13 cellular contexts compared by ENCODE assay signal in the genomic region with DNA sequence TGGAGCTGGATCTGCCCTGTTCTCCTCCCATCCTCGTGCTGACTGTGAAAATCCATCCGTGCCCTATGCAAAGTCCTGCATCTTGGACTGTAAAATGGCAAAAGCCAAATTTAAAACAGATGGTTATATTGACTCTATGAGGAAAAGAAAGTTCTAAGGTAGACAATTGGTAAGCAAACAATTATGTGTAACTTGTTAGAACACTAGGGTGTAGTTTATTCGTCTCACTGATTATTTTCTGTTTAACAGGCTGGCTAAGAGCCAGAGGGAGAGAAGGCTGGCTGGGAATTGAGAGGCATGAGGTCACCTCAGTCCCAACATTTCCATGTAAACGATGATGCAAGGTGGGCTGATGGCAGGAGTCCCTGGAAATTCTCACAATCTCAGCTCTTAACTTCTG. TPM values are rescaled to one million over a fixed set of nuclear protein-coding genes. Genes with fewer than 3 reads are reported as not detected.
DNase-seq lines count a peak whose midpoint lies in the region; ATAC-seq, FAIRE-seq and TF ChIP-seq lines count a peak whose summit lies in the region.
"Not testable (repeated sequence)": the region's sequence is repeated elsewhere in the genome, so short reads cannot be mapped to it uniquely, and the experiment has no call there.
"Had no signal": no experiment of that assay in that cellular context is flagged by ENCODE, and none has a peak within 500 bp of the region (broad histone marks: within the 10 kb centered on the region; RNA-seq: fewer than 3 reads in every experiment).

No MANE protein-coding gene starts in this region.

- intact Hi-C loops in HepG2 (cut with micrococcal nuclease; ENCODE audit: unreplicated experiment), result not testable (repeated sequence)

- not testable (repeated sequence) for TF ChIP-seq POLR2A in HepG2 (IDR thresholded peaks at IDR 0.05; ENCODE audit: insufficient read depth in 1 of 2, low read depth in 2 of 2, low read length in 2 of 2)

- not testable (repeated sequence) for H3K4me3 ChIP-seq in duodenal mucosa (ENCODE audit: low read depth in 1 of 2, low read length in 2 of 2); HepG2 (replicated peaks in 1 of 3; ENCODE audit: insufficient read depth in 1 of 3, low read depth in 2 of 3, low read length in 3 of 3)

- peaks cover 42% of the 10 kb centered on the region for H3K4me1 Mint-ChIP-seq in nephron

- H3K4me1 ChIP-seq in duodenal mucosa (ENCODE audit: control insufficient read depth in 1 of 2, insufficient read depth in 2 of 2, low read length in 2 of 2), result peaks cover 19 to 29% of the 10 kb centered on the region in 2 donors
- not testable (repeated sequence) for H3K4me1 ChIP-seq in HepG2 (ENCODE audit: insufficient read depth, low read length)

- not testable (repeated sequence) for H2AFZ ChIP-seq in HepG2 (ENCODE audit: low read length)

- TF ChIP-seq CTCF in HepG2 (CRISPR knock-in tag; IDR thresholded peaks at IDR 0.05); nephron (IDR thresholded peaks at IDR 0.05; ENCODE audit: unreplicated experiment in 3 of 3): not testable (repeated sequence)

- not testable (repeated sequence) for H3K4me3 Mint-ChIP-seq in nephron

- H4K20me1 ChIP-seq in HepG2 (ENCODE audit: insufficient read depth, low read length), result not testable (repeated sequence)

- H3K36me3 Mint-ChIP-seq in nephron (ENCODE audit: low read depth), result not testable (repeated sequence)

- H3K36me3 ChIP-seq in duodenal mucosa (ENCODE audit: control insufficient read depth in 1 of 2, insufficient read depth in 2 of 2, low read length in 2 of 2); HepG2 (replicated peaks in 1 of 2; ENCODE audit: control insufficient read depth in 1 of 2, insufficient read depth in 2 of 2, low read length in 2 of 2): not testable (repeated sequence)

- POLR2A ChIA-PET in HepG2 (lab: Yijun Ruan, JAX), result not testable (repeated sequence)

- H3K27me3 ChIP-seq in duodenal mucosa (ENCODE audit: control insufficient read depth in 1 of 2, insufficient read depth in 2 of 2, low read length in 2 of 2); HepG2 (ENCODE audit: control insufficient read depth in 1 of 2, insufficient read depth in 2 of 2, low read length in 2 of 2): not testable (repeated sequence)

- not testable (repeated sequence) for H3K9ac ChIP-seq in duodenal mucosa (ENCODE audit: low read depth in 1 of 2, low read length in 2 of 2); HepG2 (ENCODE audit: insufficient read depth, low read depth, low read length)

- TF ChIP-seq EP300 in HepG2 (IDR thresholded peaks at IDR 0.05; ENCODE audit: low read depth in 2 of 2, low read length in 2 of 2); HepG2 (CRISPR knock-in tag; IDR thresholded peaks at IDR 0.05; ENCODE audit: borderline replicate concordance): not testable (repeated sequence)

- WGBS in HepG2 (ENCODE audit: low lambda C conversion rate), result under 1% methylated on average over 4 of the region's 4 CpGs

- H3K9me3 ChIP-seq in duodenal mucosa (ENCODE audit: control insufficient read depth in 1 of 2, low read length in 2 of 2); HepG2 (ENCODE audit: low read length): not testable (repeated sequence)

- H3K79me2 ChIP-seq in HepG2 (ENCODE audit: insufficient read depth, low read length), result not testable (repeated sequence)

- not testable (repeated sequence) for TF ChIP-seq RAD21 in HepG2 (CRISPR knock-in tag; IDR thresholded peaks at IDR 0.05)

- not testable (repeated sequence) for H3K9me3 Mint-ChIP-seq in nephron

- CTCF ChIA-PET in HepG2 (lab: Yijun Ruan, JAX; ENCODE audit: low intra/inter-chr PET ratio, low total read pairs), result interaction anchor here (1.3 to 3.1 kb wide), 2 partner anchors 121 to 269 kb away, joined by 3 to 22 read pairs; no protein-coding TSS in a partner anchor

- DNase-seq in COR-L47 (lab: John Stamatoyannopoulos, UW) (peak; percentile 42), H4 (ENCODE audit: low spot score) (peak; percentile 14), NCI-H2171 treated with DMSO at 0.1 percent for 48 hours (lab: John Stamatoyannopoulos, UW) (peak; percentile 24), NCI-H774 (lab: John Stamatoyannopoulos, UW) (peak; percentile 24)
- not testable (repeated sequence) for DNase-seq in HepG2 (ENCODE audit: low spot score)

- H3K27me3 Mint-ChIP-seq in nephron (ENCODE audit: low read depth), result not testable (repeated sequence)

- H3K4me2 ChIP-seq in HepG2 (ENCODE audit: low read depth, low read length), result not testable (repeated sequence)

- BruUV-seq in HepG2 (replicated peaks; lab: Mats Ljungman, UMichigan), result not testable (repeated sequence)

- in situ Hi-C loops in HepG2 (cut with HindIII; ENCODE audit: extremely low pct_ligation_motif_present, low pct_unique_long_range_greater_than_20kb), result not testable (repeated sequence)

- not testable (repeated sequence) for ATAC-seq in HepG2

- peak overlapping the region; percentile 73 to 75 (median 75) for H3K27ac Mint-ChIP-seq in nephron

- peak overlapping the region; percentile 13 for H3K27ac ChIP-seq in duodenal mucosa (ENCODE audit: low read depth, low read length)
- not testable (repeated sequence) for H3K27ac ChIP-seq in HepG2 (ENCODE audit: extremely low read length, insufficient read depth, low read length)

- not testable (repeated sequence) for FAIRE-seq in HepG2 (lab: Jason Lieb, UNC)

TF ChIP-seq in HepG2, 621 proteins besides CTCF, POLR2A, EP300 and RAD21:
- peak; percentile 30; the same call in 1 of the 2 replicates for TF ChIP-seq ATF7 (IDR thresholded peaks at IDR 0.05)
- not testable (repeated sequence) for TF ChIP-seq ATF7 (CRISPR knock-in tag; IDR thresholded peaks at IDR 0.05)

RNA-seq across cellular contexts. Expression of a gene that starts 26.0 kb away (rescaled TPM):
- 0.12 and 0.15 TPM in 2 replicates for total RNA-seq in H4 (2014; rRNA removed; shearing (Covaris generic))
- 0.34 and 1.2 TPM in 2 replicates for total RNA-seq in HepG2 (2016; rRNA removed; fragmentation: Illumina TruSeq; extraction: Trizol)
- 0.53 TPM in 1 of 2 replicates, not detected in the other for total RNA-seq in HepG2 (2016; cell fraction: cytosol; rRNA removed; fragmentation: Illumina TruSeq; extraction: Trizol; ENCODE audit: low read depth)
- 0.56 and 0.84 TPM in 2 replicates for total RNA-seq in HepG2 (2016; cell fraction: insoluble cytoplasmic fraction; rRNA removed; fragmentation: Illumina TruSeq; extraction: Trizol)
- total RNA-seq in HepG2 (2016; cell fraction: membrane; rRNA removed; fragmentation: Illumina TruSeq; extraction: Trizol), result 0.28 and 0.40 TPM in 2 replicates
- total RNA-seq in HepG2 (2016; cell fraction: nucleus; rRNA removed; fragmentation: Illumina TruSeq; extraction: Trizol), result 0.53 and 0.62 TPM in 2 replicates
- 3.5 and 3.9 TPM in 2 replicates for polyA plus RNA-seq in HepG2 (2011; rRNA removed)
- 1.7 and 2.2 TPM in 2 replicates for polyA plus RNA-seq in HepG2 (2011; cell fraction: cytosol; rRNA removed)
- 3.6 and 4.3 TPM in 2 replicates for polyA plus RNA-seq in HepG2 (2011; cell fraction: nucleus; rRNA removed)
- 1.8 and 2.6 TPM in 2 replicates for polyA plus RNA-seq in HepG2 (2012)
- polyA plus RNA-seq in HepG2 (2016; cell fraction: cytosol; fragmentation: Illumina TruSeq; extraction: Trizol; ENCODE audit: low read depth), result 0.07 and 0.27 TPM in 2 replicates
- 0.24 and 0.50 TPM in 2 replicates for polyA plus RNA-seq in HepG2 (2016; cell fraction: insoluble cytoplasmic fraction; fragmentation: Illumina TruSeq; extraction: Trizol; ENCODE audit: low read depth)
- polyA plus RNA-seq in HepG2 (2016; cell fraction: membrane; fragmentation: Illumina TruSeq; extraction: Trizol; ENCODE audit: low read depth), result 0.15 and 0.45 TPM in 2 replicates
- 1.4 and 1.5 TPM in 2 replicates for polyA plus RNA-seq in HepG2 (2016; cell fraction: nucleus; fragmentation: Illumina TruSeq; extraction: Trizol; ENCODE audit: insufficient read depth, low read depth)
- polyA minus RNA-seq in HepG2 (2011; rRNA and poly(A)+ RNA removed; ENCODE audit: low replicate concordance), result 0.72 and 1.8 TPM in 2 replicates
- polyA minus RNA-seq in HepG2 (2011; cell fraction: cytosol; rRNA and poly(A)+ RNA removed), result 3.2 and 5.4 TPM in 2 replicates
- polyA minus RNA-seq in HepG2 (2011; cell fraction: nucleus; rRNA and poly(A)+ RNA removed), result 5.7 and 7.6 TPM in 2 replicates
- total RNA-seq: A172, G401, K562, LHCN-M2, OCI-LY7 had no signal
- polyA plus RNA-seq: AG04450, K562 had no signal
